In the genomic region with DNA sequence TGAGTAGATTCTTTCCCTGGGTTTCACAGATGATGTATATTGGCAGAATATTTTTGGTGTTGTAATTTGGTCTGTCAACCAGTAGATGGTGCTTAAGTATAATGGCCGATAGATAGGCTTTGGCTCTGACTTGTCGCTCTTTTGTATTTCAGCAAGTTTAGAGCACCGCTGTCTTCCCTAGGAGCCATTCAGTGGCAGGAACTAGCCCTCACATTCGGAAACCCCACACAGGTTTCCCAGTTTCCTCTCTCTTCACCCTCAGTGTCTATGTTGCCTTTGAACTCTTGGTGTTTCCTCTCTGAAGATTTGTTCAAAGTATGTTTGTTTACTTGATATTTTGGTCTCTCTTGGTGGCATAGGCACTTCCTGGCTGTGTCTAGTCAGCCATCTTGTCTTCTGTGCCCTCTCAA, we compare ENCODE assay signal across 10 cellular contexts.
DNase-seq lines count a peak whose midpoint lies in the region; ATAC-seq and TF ChIP-seq lines count a peak whose summit lies in the region.
"Had no signal": no experiment of that assay in that cellular context is flagged by ENCODE, and none has a peak within 500 bp of the region (broad histone marks: within the 10 kb centered on the region; RNA-seq: fewer than 3 reads in every experiment).

No MANE protein-coding gene starts in this region.

- no peak overlapping the region for H3K4ac ChIP-seq in mesendoderm (ENCODE audit: low read depth, low read length)

- no CpG with 5 or more reads among the region's 4 CpGs for WGBS in mesendoderm (ENCODE audit: extremely low coverage, insufficient coverage, low lambda C conversion rate)

- ATAC-seq in upper lobe of right lung (no peak), HG03045 (IDR thresholded peaks at IDR 0.05; ENCODE audit: unreplicated experiment) (no peak)

- no peak overlapping the region for H2BK120ac ChIP-seq in mesendoderm (ENCODE audit: low read depth, low read length)

- in situ Hi-C loops in astrocyte of the cerebellum (cut with HindIII; ENCODE audit: low sequenced_read_pairs) = no loop called here

- H3K4me3 ChIP-seq in astrocyte of the cerebellum (ENCODE audit: low read depth, low read length) = no peak overlapping the region
- H3K4me3 ChIP-seq in mesendoderm (ENCODE audit: low read length) = no peak overlapping the region
- H3K4me3 ChIP-seq in upper lobe of right lung = no peak overlapping the region

- no peak overlapping the region for H4K5ac ChIP-seq in mesendoderm (ENCODE audit: low read length)

- no peak overlapping the region for H2BK15ac ChIP-seq in mesendoderm (replicated peaks; ENCODE audit: low read depth)

- H2AK5ac ChIP-seq in mesendoderm (ENCODE audit: low read length) = no peak overlapping the region

- peak; percentile 26 for DNase-seq in DMS 273 (lab: John Stamatoyannopoulos, UW; ENCODE audit: unreplicated experiment)
- DNase-seq in DMS 273 treated with DMSO at 0.1 percent for 48 hours (lab: John Stamatoyannopoulos, UW) = no peak
- peak; percentile 70 to 77 for DNase-seq in Kasumi-1 (lab: John Stamatoyannopoulos, UW)
- DNase-seq in astrocyte of the cerebellum (ENCODE audit: low read depth) = no peak
- DNase-seq in mesendoderm = peak; percentile 75
- DNase-seq in upper lobe of right lung = no peak
- DNase-seq in UCSD-AML1 (lab: John Stamatoyannopoulos, UW; ENCODE audit: unreplicated experiment) = no peak
- DNase-seq: 8988T, naive B cell had no signal

- no peak overlapping the region for H4K8ac ChIP-seq in mesendoderm (ENCODE audit: low read depth, low read length)

- no peak overlapping the region for H3K9ac ChIP-seq in mesendoderm (ENCODE audit: low read length)

- H3K27me3 ChIP-seq in mesendoderm (ENCODE audit: insufficient read depth, low read length, poor library complexity) (no peaks in the 10 kb centered on the region), upper lobe of right lung (no peaks in the 10 kb centered on the region)

- H2BK5ac ChIP-seq in mesendoderm (ENCODE audit: low read length) = no peak overlapping the region

- intact Hi-C loops in upper lobe of right lung (cut with DNase I) = no loop called here

- TF ChIP-seq CTCF in astrocyte of the cerebellum (IDR thresholded peaks at IDR 0.05; ENCODE audit: low read depth, low read length, missing control alignments) = peak; percentile 26
- TF ChIP-seq CTCF in upper lobe of right lung (IDR thresholded peaks at IDR 0.05) = no peak

- no peaks in the 10 kb centered on the region for H3K36me3 ChIP-seq in mesendoderm (ENCODE audit: control insufficient read depth, insufficient read depth, low read length)
- no peaks in the 10 kb centered on the region for H3K36me3 ChIP-seq in upper lobe of right lung

- H3K4me1 ChIP-seq in mesendoderm (ENCODE audit: control insufficient read depth, low read depth, low read length) (no peaks in the 10 kb centered on the region), upper lobe of right lung (no peaks in the 10 kb centered on the region)

- H3K27ac ChIP-seq in mesendoderm (ENCODE audit: low read depth, low read length) = no peak overlapping the region
- no peak overlapping the region for H3K27ac ChIP-seq in upper lobe of right lung

- H3K79me1 ChIP-seq in mesendoderm (ENCODE audit: low read length) = no peaks in the 10 kb centered on the region

- no peak overlapping the region for H3K18ac ChIP-seq in mesendoderm (ENCODE audit: low read length)

- H3K79me2 ChIP-seq in mesendoderm (ENCODE audit: control insufficient read depth, insufficient read depth, low read length) = no peaks in the 10 kb centered on the region

- H3K23ac ChIP-seq in mesendoderm (ENCODE audit: low read length) = no peak overlapping the region

- H3K4me2 ChIP-seq in mesendoderm (ENCODE audit: low read length) = no peak overlapping the region

- no peak overlapping the region for H3K56ac ChIP-seq in mesendoderm (ENCODE audit: low read length)

- H3K9me3 ChIP-seq in upper lobe of right lung = no peaks in the 10 kb centered on the region

Comparison
In these comparisons a context has a peak if more than half of its experiments do, and no peak if none do; other contexts are left out.
1. DNase-seq: peak in DMS 273 (single experiment), Kasumi-1 (2 of 2) and mesendoderm (single experiment); none in DMS 273 treated with DMSO at 0.1 percent for 48 hours (single experiment), astrocyte of the cerebellum (single experiment), upper lobe of right lung (single experiment) and UCSD-AML1 (single experiment).